16 cellular contexts compared by ENCODE assay signal in genomic region chr1:201400257-201401230, GRCh38. TPM values are rescaled to one million over a fixed set of nuclear protein-coding genes. Genes with fewer than 3 reads are reported as not detected.
DNase-seq lines count a peak whose midpoint lies in the region; ATAC-seq and TF ChIP-seq lines count a peak whose summit lies in the region.
"Had no signal": no experiment of that assay in that cellular context is flagged by ENCODE, and none has a peak within 500 bp of the region (broad histone marks: within the 10 kb centered on the region; RNA-seq: fewer than 3 reads in every experiment).

No MANE protein-coding gene starts in this region.

- H3K79me1 ChIP-seq in mesendoderm (ENCODE audit: low read length), result no peaks in the 10 kb centered on the region

- H3K4me3 ChIP-seq in Panc1 (ENCODE audit: low read depth in 2 of 2, low read length in 2 of 2) (no peak overlapping the region), esophagus squamous epithelium (peak overlapping the region; percentile 68 to 77 (median 74)), mesendoderm (ENCODE audit: low read length) (no peak overlapping the region), transverse colon (peak overlapping the region in 3 of 4 donors; percentile 45 to 62 (median 49))
- H3K4me3 ChIP-seq: BLaER1 treated with 17β-estradiol and CSF1 and Interleukin-3, amounts not matched to agents 10 nM and 100 nM; GM12878 had no signal

- ATAC-seq in Panc1 (peak; percentile 16; the same call in 1 of the 2 replicates), HG03432 (IDR thresholded peaks at IDR 0.05; ENCODE audit: unreplicated experiment) (no peak)
- ATAC-seq: GM12878 had no signal

- H4K8ac ChIP-seq in mesendoderm (ENCODE audit: low read depth, low read length), result no peak overlapping the region

- H3K4me1 ChIP-seq in Panc1 (ENCODE audit: control insufficient read depth, insufficient read depth, low read length) (no peaks in the 10 kb centered on the region), esophagus squamous epithelium (peaks cover 18 to 59% (median 32%) of the 10 kb centered on the region in 3 donors), mesendoderm (ENCODE audit: control insufficient read depth, low read depth, low read length) (peaks cover 4% of the 10 kb centered on the region), transverse colon (peaks cover 8 to 54% (median 38%) of the 10 kb centered on the region in 4 donors)

- BruUV-seq in Panc1 (replicated peaks; lab: Mats Ljungman, UMichigan), result no TSS peak

- no peak overlapping the region for H4K5ac ChIP-seq in mesendoderm (ENCODE audit: low read length)

- no peak overlapping the region for H3K56ac ChIP-seq in mesendoderm (ENCODE audit: low read length)

- 76 to 80% methylated on average over 3 to 4 of the region's 12 CpGs for WGBS in esophagus squamous epithelium, 2 donors
- no CpG with 5 or more reads among the region's 12 CpGs for WGBS in mesendoderm (ENCODE audit: extremely low coverage, insufficient coverage, low lambda C conversion rate)
- WGBS in transverse colon (ENCODE audit: low coverage in 1 of 2), 2 donors, result 50 to 60% methylated on average over 2 to 9 of the region's 12 CpGs

- no peak overlapping the region for H2BK120ac ChIP-seq in mesendoderm (ENCODE audit: low read depth, low read length)

- TF ChIP-seq CTCF in Panc1 (IDR thresholded peaks at IDR 0.05) (no peak), esophagus squamous epithelium (IDR thresholded peaks at IDR 0.05) (no peak), transverse colon (IDR thresholded peaks at IDR 0.05) (peak in 1 of 5 experiments; percentile 3)

- no peak for TF ChIP-seq EP300 in transverse colon (IDR thresholded peaks at IDR 0.05; ENCODE audit: low read depth)

- peak overlapping the region; percentile 83 for H3K9ac ChIP-seq in mesendoderm (ENCODE audit: low read length)
- H3K9ac ChIP-seq: BLaER1 treated with 17β-estradiol and CSF1 and Interleukin-3, amounts not matched to agents 10 nM and 100 nM; SK-N-SH had no signal

- H3K36me3 ChIP-seq in Panc1 (ENCODE audit: control insufficient read depth, insufficient read depth, low read length) (0 out of 2 replicates have a peak, but pooled peaks cover 2% of the 10 kb centered on the region), esophagus squamous epithelium (no peaks in the 10 kb centered on the region), mesendoderm (ENCODE audit: control insufficient read depth, insufficient read depth, low read length) (no peaks in the 10 kb centered on the region), transverse colon (no peaks in the 10 kb centered on the region)
- H3K36me3 ChIP-seq: BLaER1 treated with 17β-estradiol and CSF1 and Interleukin-3, amounts not matched to agents 10 nM and 100 nM; tibial nerve; WERI-Rb-1 had no signal

- POLR2A ChIA-PET in Panc1 (lab: Charles Lee), result no interaction called here

- no peak overlapping the region for H2BK5ac ChIP-seq in mesendoderm (ENCODE audit: low read length)

- no peak overlapping the region for H3K18ac ChIP-seq in mesendoderm (ENCODE audit: low read length)

- H3K4ac ChIP-seq in mesendoderm (ENCODE audit: low read depth, low read length), result no peak overlapping the region

- TF ChIP-seq POLR2A in esophagus squamous epithelium (IDR thresholded peaks at IDR 0.05) (no peak), transverse colon (IDR thresholded peaks at IDR 0.05) (no peak)

- DNase-seq in Panc1 (ENCODE audit: low read depth, low spot score), result no peak
- no peak for DNase-seq in esophagus squamous epithelium (lab: John Stamatoyannopoulos, UW)
- DNase-seq in mesendoderm, result no peak
- no peak for DNase-seq in transverse colon
- DNase-seq in GM19240 (ENCODE audit: insufficient read length, low spot score), result no peak
- no peak for DNase-seq in activated CD4-positive, CD25-positive, alpha-beta regulatory T cell treated with anti-CD3 and anti-CD28 coated beads, Interleukin-2, amount 50 U/mL, for 72 hours
- DNase-seq: IMR-90; NCI-H1105; NCI-H2227 treated with DMSO at 0.1 percent for 48 hours; SK-N-SH; stimulated activated CD4-positive, alpha-beta T cell treated with anti-CD3 and anti-CD28 coated beads, Interleukin-1b, Interleukin-23, amount 100 ng/mL, for 48 hours; WERI-Rb-1 had no signal

- H3K27me3 ChIP-seq in Panc1 (ENCODE audit: control insufficient read depth, insufficient read depth, low read length) (peaks cover 5% of the 10 kb centered on the region; the same call in 1 of the 2 replicates), esophagus squamous epithelium (peaks cover 0 to 39% (median 0%) of the 10 kb centered on the region in 4 donors), mesendoderm (ENCODE audit: insufficient read depth, low read length, poor library complexity) (no peaks in the 10 kb centered on the region), transverse colon (peaks cover 23% of the 10 kb centered on the region)
- H3K27me3 ChIP-seq: BLaER1 treated with 17β-estradiol and CSF1 and Interleukin-3, amounts not matched to agents 10 nM and 100 nM had no signal

- no peak overlapping the region for H2AK5ac ChIP-seq in mesendoderm (ENCODE audit: low read length)

- H3K79me2 ChIP-seq in mesendoderm (ENCODE audit: control insufficient read depth, insufficient read depth, low read length), result no peaks in the 10 kb centered on the region

- no peak overlapping the region for H2BK15ac ChIP-seq in mesendoderm (replicated peaks; ENCODE audit: low read depth)

- intact Hi-C loops in Panc1 (cut with micrococcal nuclease; ENCODE audit: unreplicated experiment), result no loop called here
- intact Hi-C loops in esophagus squamous epithelium (cut with DNase I), result no loop called here
- intact Hi-C loops in transverse colon (cut with DNase I; ENCODE audit: low total_unique reads), result no loop called here

- H3K23ac ChIP-seq in mesendoderm (ENCODE audit: low read length), result no peak overlapping the region

- H3K9me3 ChIP-seq in Panc1 (ENCODE audit: control insufficient read depth, insufficient read depth, low read depth, low read length) (no peaks in the 10 kb centered on the region), esophagus squamous epithelium (no peaks in the 10 kb centered on the region), transverse colon (no peaks in the 10 kb centered on the region)
- H3K9me3 ChIP-seq: BLaER1 treated with 17β-estradiol and CSF1 and Interleukin-3, amounts not matched to agents 10 nM and 100 nM; SK-N-SH; tibial nerve had no signal

- in situ Hi-C loops in Panc1 (cut with HindIII; ENCODE audit: low pct_unique_long_range_greater_than_20kb, low sequenced_read_pairs) (no loop called here), transverse colon (cut with MboI; ENCODE audit: low pct_ligation_motif_present in 1 of 4, low pct_unique_long_range_greater_than_20kb in 1 of 4, low sequenced_read_pairs in 3 of 4) (no loop called here)

- CTCF ChIA-PET in Panc1 (lab: Charles Lee), result interaction anchor here (0.6 to 0.8 kb wide), 2 partner anchors 9 to 12 kb away, joined by 3 to 8 read pairs; no protein-coding TSS in a partner anchor

- H3K27ac ChIP-seq in Panc1 (ENCODE audit: low read length) (no peak overlapping the region), esophagus squamous epithelium (peak overlapping the region; percentile 90 to 99 (median 96)), mesendoderm (ENCODE audit: low read depth, low read length) (no peak overlapping the region), transverse colon (peak overlapping the region; percentile 82 to 90 (median 88))
- H3K27ac ChIP-seq: BLaER1 treated with 17β-estradiol and CSF1 and Interleukin-3, amounts not matched to agents 10 nM and 100 nM; WERI-Rb-1 had no signal

- no peak overlapping the region for H3K4me2 ChIP-seq in mesendoderm (ENCODE audit: low read length)
- H3K4me2 ChIP-seq: SK-N-SH had no signal

RNA-seq across cellular contexts. Expression of gene LAD1, which starts 1.4 kb away (rescaled TPM):
- total RNA-seq in Panc1 (2021; ENCODE audit: unreplicated experiment), result 0.10 TPM
- not detected for polyA plus RNA-seq in Panc1 (2012; ENCODE audit: insufficient read length)
- total RNA-seq in esophagus squamous epithelium, result 100 to 1,000 TPM; 242 to 377 (median 320) TPM
- 35.3 TPM for polyA plus RNA-seq in mesendoderm (2013, experiment 1 of 2)
- polyA plus RNA-seq in mesendoderm (2013, experiment 2 of 2), result 35.8 TPM
- 100 to 1,000 TPM; 142 to 215 (median 177) TPM for total RNA-seq in transverse colon
- total RNA-seq: tibial nerve had no signal
- polyA plus RNA-seq: SK-N-SH had no signal

RNA-seq across cellular contexts. Expression of gene TNNI1, which starts 21.0 kb away (rescaled TPM):
- total RNA-seq in Panc1 (2021; ENCODE audit: unreplicated experiment), result not detected
- polyA plus RNA-seq in Panc1 (2012; ENCODE audit: insufficient read length), result not detected
- not detected for total RNA-seq in esophagus squamous epithelium
- 0.20 TPM for polyA plus RNA-seq in mesendoderm (2013, experiment 1 of 2)
- 0.10 TPM for polyA plus RNA-seq in mesendoderm (2013, experiment 2 of 2)
- total RNA-seq in transverse colon, result under 1 TPM in 2 of 4 donors, not detected in 2; 0.16 to 0.41 TPM
- total RNA-seq: GM12878, IMR-90 had no signal
- polyA plus RNA-seq: IMR-90, SK-N-SH had no signal

RNA-seq across cellular contexts. Expression of gene TNNT2, which starts 23.1 kb away (rescaled TPM):
- not detected for total RNA-seq in Panc1 (2021; ENCODE audit: unreplicated experiment)
- polyA plus RNA-seq in Panc1 (2012; ENCODE audit: insufficient read length), result not detected
- total RNA-seq in esophagus squamous epithelium, result 1 to 10 TPM; 1.3 to 6.1 (median 1.8) TPM
- 9.1 TPM for polyA plus RNA-seq in mesendoderm (2013, experiment 1 of 2)
- polyA plus RNA-seq in mesendoderm (2013, experiment 2 of 2), result 10.8 TPM
- total RNA-seq in transverse colon, result under 1 TPM in 2 of 4 donors, not detected in 2; 0.14 to 0.95 TPM
- total RNA-seq: GM12878 had no signal

Comparison
In these comparisons a context has a peak if more than half of its experiments do, and no peak if none do; other contexts are left out.
1. H3K27ac ChIP-seq: peak in esophagus squamous epithelium (4 of 4) and transverse colon (4 of 4); none in Panc1 (single experiment) and mesendoderm (single experiment).
2. H3K4me3 ChIP-seq: peak in esophagus squamous epithelium (4 of 4) and transverse colon (3 of 4); none in Panc1 (0 of 2) and mesendoderm (single experiment).
3. RNA of gene LAD1, which starts 1.4 kb away (total RNA-seq): 242 to 377 TPM in esophagus squamous epithelium and 142 to 215 TPM in transverse colon; 0.10 TPM in Panc1 (single experiment); every median in the first group is over 100 times any median in the second.